Comparison of ENCODE assay signal across 16 cellular contexts in genomic region chr4:86450861-86451260, GRCh38.
"Had no signal": no experiment of that assay in that cellular context is flagged by ENCODE, and none has a peak within 500 bp of the region (broad histone marks: within the 10 kb centered on the region; RNA-seq: fewer than 3 reads in every experiment).

No MANE protein-coding gene starts in this region.

- DNase-seq: activated CD4-positive, CD25-positive, alpha-beta regulatory T cell treated with anti-CD3 and anti-CD28 coated beads, Interleukin-2, amount 50 U/mL, for 72 hours; activated naive CD4-positive, alpha-beta T cell treated with Interleukin-2 at 50 U/mL for 16 hours; activated T-cell treated with anti-CD3 and anti-CD28 coated beads for 4 hours; brain microvascular endothelial cell; cerebellar nuclear complex; dermis blood vessel endothelial cell; heart right ventricle; left lung; pancreas; sigmoid colon; stimulated activated CD4-positive, alpha-beta T cell treated with anti-CD3 and anti-CD28 coated beads, Interleukin-2, amount 100 ng/mL, for 24 hours; stomach; T-cell; T1000 had no signal

- H3K4me3 ChIP-seq: left lung, pancreas had no signal

- H3K9me3 ChIP-seq: gastroesophageal sphincter, heart right ventricle, left lung, pancreas, sigmoid colon, stomach had no signal

- ATAC-seq: heart right ventricle; natural killer cell treated with Interleukin-12 subunit alpha and Interleukin-12 subunit beta and Interleukin-15 and Interleukin-18, amount 100 ng/mL, for 72 hours; T-cell had no signal

- H3K36me3 ChIP-seq: brain microvascular endothelial cell, gastroesophageal sphincter, heart right ventricle, left lung, pancreas, sigmoid colon, stomach had no signal

- H3K27me3 ChIP-seq: brain microvascular endothelial cell, gastroesophageal sphincter, heart right ventricle, left lung, pancreas, sigmoid colon, stomach had no signal

- H3K27ac ChIP-seq: brain microvascular endothelial cell, heart right ventricle, left lung, pancreas had no signal

- H3K4me1 ChIP-seq: heart right ventricle, left lung, pancreas had no signal
